In genomic region chr20:46681032-46681854, GRCh38 we compare ENCODE assay signal across 8 cellular contexts. TPM values are rescaled to one million over a fixed set of nuclear protein-coding genes. Genes with fewer than 3 reads are reported as not detected.
A peak's percentile ranks its signal among the peaks of the same experiment; 100 is the strongest.
DNase-seq lines count a peak whose midpoint lies in the region; ATAC-seq, FAIRE-seq and TF ChIP-seq lines count a peak whose summit lies in the region.

No MANE protein-coding gene starts in this region.

- H3K4me1 Mint-ChIP-seq in CD4-positive, alpha-beta T cell (ENCODE audit: low read depth): peaks cover 50% of the 10 kb centered on the region

- H3K9me3 ChIP-seq in CD4-positive, alpha-beta T cell (ENCODE audit: control insufficient read depth, low read length): no peaks in the 10 kb centered on the region
- H3K9me3 ChIP-seq in OCI-LY3 (ENCODE audit: insufficient read depth, low read length): no peaks in the 10 kb centered on the region
- H3K9me3 ChIP-seq in tibial nerve: no peaks in the 10 kb centered on the region

- no peak for TF ChIP-seq EP300 in tibial nerve (IDR thresholded peaks at IDR 0.05)

- peak overlapping the region; percentile 56 for H3K4me3 Mint-ChIP-seq in CD4-positive, alpha-beta T cell

- peak overlapping the region; percentile 22 for H3K27ac ChIP-seq in CD4-positive, alpha-beta T cell (ENCODE audit: low read depth, low read length)
- peak overlapping the region; percentile 17; the same call in 1 of the 2 replicates for H3K27ac ChIP-seq in OCI-LY3 (ENCODE audit: low read length)
- no peak overlapping the region for H3K27ac ChIP-seq in tibial nerve

- peaks cover 26% of the 10 kb centered on the region for H3K79me2 ChIP-seq in OCI-LY3 (ENCODE audit: low read length)

- H3K9me3 Mint-ChIP-seq in CD4-positive, alpha-beta T cell: no peaks in the 10 kb centered on the region

- peak; percentile 42 to 67 (median 56) for DNase-seq in CD4-positive, alpha-beta T cell
- DNase-seq in HTR-8/SVneo (ENCODE audit: insufficient read length, low spot score): peak; percentile 75
- DNase-seq in activated T-cell treated with anti-CD3 and anti-CD28 coated beads for 48 hours (ENCODE audit: low read depth): peak; percentile 53
- peak; percentile 60 for DNase-seq in fibroblast of mammary gland (ENCODE audit: low read depth)
- peak; percentile 32 for DNase-seq in occipital lobe (lab: John Stamatoyannopoulos, UW)
- peak; percentile 38 to 89 for DNase-seq in tibial nerve (ENCODE audit: low spot score in 2 of 2)

- 49 to 53% methylated on average over 14 of the region's 14 CpGs for WGBS in tibial nerve, 2 donors

- POLR2A ChIA-PET in CD4-positive, alpha-beta T cell (lab: Charles Lee): no interaction called here

- no peak for TF ChIP-seq POLR2A in tibial nerve (IDR thresholded peaks at IDR 0.05)

- no peaks in the 10 kb centered on the region for H3K27me3 Mint-ChIP-seq in CD4-positive, alpha-beta T cell

- intact Hi-C loops in CD4-positive, alpha-beta T cell (cut with DNase I, micrococcal nuclease): loop anchor here (1.0 to 10.0 kb wide), 6 partner anchors 374 to 886 kb away; partner anchors contain the start of genes DNTTIP1 (in 1 of the 2) and WFDC3 (in 1 of the 2)

- H3K27ac Mint-ChIP-seq in CD4-positive, alpha-beta T cell: peak overlapping the region; percentile 37

- peak; percentile 87 for TF ChIP-seq CTCF in CD4-positive, alpha-beta T cell (IDR thresholded peaks at IDR 0.05)
- peak; percentile 99 for TF ChIP-seq CTCF in OCI-LY3 (IDR thresholded peaks at IDR 0.05; ENCODE audit: low read depth, low read length)
- peak; percentile 80 for TF ChIP-seq CTCF in fibroblast of mammary gland (conservative IDR thresholded peaks at IDR 0.05; ENCODE audit: control insufficient read depth, insufficient read depth, low read depth, low read length)
- TF ChIP-seq CTCF in tibial nerve (IDR thresholded peaks at IDR 0.05): peak; percentile 65 to 75 (median 70)

- peaks cover 45% of the 10 kb centered on the region for H4K20me1 ChIP-seq in OCI-LY3 (ENCODE audit: insufficient read depth, low read length)

- H3K36me3 ChIP-seq in OCI-LY3 (replicated peaks; ENCODE audit: low read depth, low read length): peaks cover 26% of the 10 kb centered on the region
- H3K36me3 ChIP-seq in tibial nerve: peaks cover 0 to 22% (median 0%) of the 10 kb centered on the region in 3 donors

- peak; percentile 91 for ATAC-seq in CD4-positive, alpha-beta T cell (ENCODE audit: poor library complexity)
- no peak for ATAC-seq in HG03432 (IDR thresholded peaks at IDR 0.05; ENCODE audit: unreplicated experiment)

- peak overlapping the region; percentile 48 for H3K4me2 ChIP-seq in OCI-LY3 (ENCODE audit: low read length)

- CTCF ChIA-PET in CD4-positive, alpha-beta T cell (lab: Charles Lee): interaction anchor here (0.6 to 0.8 kb wide), 3 partner anchors 120 to 544 kb away, joined by 3 read pairs; no protein-coding TSS in a partner anchor

- H2AFZ ChIP-seq in OCI-LY3 (ENCODE audit: low read depth, low read length): no peak overlapping the region

- H3K9ac ChIP-seq in OCI-LY3 (ENCODE audit: low read length): no peak overlapping the region

- H3K4me3 ChIP-seq in OCI-LY3 (ENCODE audit: low read length) (peak overlapping the region; percentile 25), fibroblast of mammary gland (ENCODE audit: control insufficient read depth, low read depth, low read length) (no peak overlapping the region), tibial nerve (no peak overlapping the region)

- peaks cover 24% of the 10 kb centered on the region for H3K36me3 Mint-ChIP-seq in CD4-positive, alpha-beta T cell (ENCODE audit: low read depth)

- H3K27me3 ChIP-seq in CD4-positive, alpha-beta T cell (ENCODE audit: control insufficient read depth, insufficient read depth, low read length): no peaks in the 10 kb centered on the region
- H3K27me3 ChIP-seq in OCI-LY3 (ENCODE audit: low read depth, low read length) (no peaks in the 10 kb centered on the region), tibial nerve (no peaks in the 10 kb centered on the region)

- H3K4me1 ChIP-seq in OCI-LY3 (ENCODE audit: low read length): peaks cover 43% of the 10 kb centered on the region
- H3K4me1 ChIP-seq in tibial nerve: peaks cover 0 to 36% (median 7%) of the 10 kb centered on the region in 4 donors

- FAIRE-seq in HTR-8/SVneo (lab: Jason Lieb, UNC): peak; percentile 80

RNA-seq across cellular contexts. Expression of gene TP53RK, which starts 8.0 kb away (rescaled TPM):
- total RNA-seq in CD4-positive, alpha-beta T cell: 1 to 10 TPM; 3.9 to 4.5 TPM
- 65.8 TPM for total RNA-seq in occipital lobe
- total RNA-seq in tibial nerve: 10 to 100 TPM; 16.8 to 24.5 (median 21.9) TPM

RNA-seq across cellular contexts. Expression of gene SLC2A10, which starts 28.2 kb away (rescaled TPM):
- not detected for total RNA-seq in CD4-positive, alpha-beta T cell
- 7.5 TPM for total RNA-seq in occipital lobe
- 10 to 100 TPM; 20.8 to 31.5 (median 27.3) TPM for total RNA-seq in tibial nerve

RNA-seq across cellular contexts. Expression of gene SLC13A3, which starts 30.0 kb away (rescaled TPM):
- under 1 TPM in 1 of 2 experiments, not detected in 1; 0.28 TPM for total RNA-seq in CD4-positive, alpha-beta T cell
- total RNA-seq in occipital lobe (10.8 TPM), tibial nerve (10 to 100 TPM in 2 of 4 donors, 1 to 10 TPM in 2; 5.7 to 11.6 (median 9.3) TPM)

Comparison
In these comparisons a context has a peak if more than half of its experiments do, and no peak if none do; other contexts are left out.
1. H3K27ac ChIP-seq: peak in CD4-positive, alpha-beta T cell (single experiment) and OCI-LY3 (single experiment); none in tibial nerve (0 of 4).
2. Peak in every context shown above with its lines, with median percentiles within 50 percentile points of each other: DNase-seq and CTCF ChIP-seq.